In the genomic region with DNA sequence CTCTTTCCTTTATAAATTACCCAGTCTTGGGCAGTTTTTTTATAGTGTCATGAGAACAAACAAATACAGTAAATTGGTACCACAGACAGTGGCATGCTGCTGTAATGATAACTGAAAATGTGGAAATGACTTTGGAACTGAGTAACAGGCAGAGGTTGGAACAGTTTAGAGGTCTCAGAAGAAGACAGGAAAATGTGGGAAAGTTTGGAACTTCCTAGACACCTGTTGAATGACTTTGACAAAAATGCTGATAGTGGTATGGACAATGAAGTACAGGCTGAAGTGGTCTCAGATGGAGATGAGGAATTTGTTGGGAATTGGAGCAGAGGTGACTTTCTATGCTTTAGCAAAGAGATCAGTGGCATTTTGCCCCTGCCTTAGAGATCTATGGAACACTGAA, we compare ENCODE assay signal across 28 cellular contexts.
"Had no signal": no experiment of that assay in that cellular context is flagged by ENCODE, and none has a peak within 500 bp of the region (broad histone marks: within the 10 kb centered on the region; RNA-seq: fewer than 3 reads in every experiment).

No MANE protein-coding gene starts in this region.

- H3K27ac Mint-ChIP-seq: stimulated activated effector memory CD8-positive, alpha-beta T cell treated with anti-CD3 and anti-CD28 coated beads, Interleukin-12 subunit alpha, Interleukin-12 subunit beta, amount 100 ng/mL, for 72 hours; stimulated activated memory B cell treated with anti-CD40 and anti-IgM and Interleukin-4, amounts not matched to agents 10 μg/mL and 1 μg/mL and 100 μg/mL, for 72 hours; stimulated activated naive B cell treated with anti-CD40 and anti-IgM and Interleukin-4, amounts not matched to agents 10 μg/mL and 1 μg/mL and 100 μg/mL, for 72 hours; stimulated activated naive CD8-positive, alpha-beta T cell treated with anti-CD3 and anti-CD28 coated beads, Interleukin-15, amount 100 ng/mL, for 72 hours; stimulated activated naive CD8-positive, alpha-beta T cell treated with anti-CD3 and anti-CD28 coated beads, Interleukin-15, Interleukin-2, amounts not matched to agents 100 ng/mL and 50 ng/mL, for 24 hours; type B pancreatic cell had no signal

- H3K36me3 Mint-ChIP-seq: stimulated activated effector memory CD8-positive, alpha-beta T cell treated with anti-CD3 and anti-CD28 coated beads, Interleukin-12 subunit alpha, Interleukin-12 subunit beta, amount 100 ng/mL, for 72 hours; stimulated activated memory B cell treated with anti-CD40 and anti-IgM and Interleukin-4, amounts not matched to agents 10 μg/mL and 1 μg/mL and 100 μg/mL, for 72 hours; stimulated activated naive B cell treated with anti-CD40 and anti-IgM and Interleukin-4, amounts not matched to agents 10 μg/mL and 1 μg/mL and 100 μg/mL, for 72 hours; type B pancreatic cell had no signal

- H3K27me3 Mint-ChIP-seq: stimulated activated memory B cell treated with anti-CD40 and anti-IgM and Interleukin-4, amounts not matched to agents 10 μg/mL and 1 μg/mL and 100 μg/mL, for 72 hours; stimulated activated naive B cell treated with anti-CD40 and anti-IgM and Interleukin-4, amounts not matched to agents 10 μg/mL and 1 μg/mL and 100 μg/mL, for 72 hours; stimulated activated naive CD8-positive, alpha-beta T cell treated with anti-CD3 and anti-CD28 coated beads, Interleukin-15, amount 100 ng/mL, for 72 hours; stimulated activated naive CD8-positive, alpha-beta T cell treated with anti-CD3 and anti-CD28 coated beads, Interleukin-15, Interleukin-2, amounts not matched to agents 100 ng/mL and 50 ng/mL, for 24 hours; type B pancreatic cell had no signal

- H3K4me3 ChIP-seq: stomach, suprapubic skin, testis, thoracic aorta, thyroid gland, tibial artery, tibial nerve, transverse colon, upper lobe of left lung, upper lobe of right lung, uterus, vagina had no signal

- H3K9me3 ChIP-seq: suprapubic skin, testis, thoracic aorta, thyroid gland, tibial artery, tibial nerve, transverse colon, upper lobe of left lung, upper lobe of right lung, uterus, vagina had no signal

- ATAC-seq: stimulated activated effector memory CD8-positive, alpha-beta T cell treated with anti-CD3 and anti-CD28 coated beads, Interleukin-12 subunit alpha, Interleukin-12 subunit beta, amount 100 ng/mL, for 72 hours; stimulated activated memory B cell treated with anti-CD40 and anti-IgM and Interleukin-4, amounts not matched to agents 10 μg/mL and 1 μg/mL and 100 μg/mL, for 72 hours; stimulated activated naive B cell treated with anti-CD40 and anti-IgM and Interleukin-4, amounts not matched to agents 10 μg/mL and 1 μg/mL and 100 μg/mL, for 72 hours; stimulated activated naive CD8-positive, alpha-beta T cell treated with anti-CD3 and anti-CD28 coated beads, Interleukin-15, amount 100 ng/mL, for 72 hours; stimulated activated naive CD8-positive, alpha-beta T cell treated with anti-CD3 and anti-CD28 coated beads, Interleukin-15, Interleukin-2, amounts not matched to agents 100 U/mL and 50 U/mL, for 24 hours; upper lobe of right lung had no signal

- DNase-seq: stimulated activated CD4-positive, alpha-beta T cell treated with anti-CD3 and anti-CD28 coated beads, Interleukin-2, amount 100 ng/mL, for 48 hours; stimulated activated CD4-positive, alpha-beta T cell treated with anti-CD3 and anti-CD28 coated beads, Interleukin-4, amount 100 ng/mL, for 1 hour; stimulated activated CD4-positive, alpha-beta T cell treated with anti-CD3 and anti-CD28 coated beads, Interleukin-4, amount 100 ng/mL, for 24 hours; stimulated activated CD4-positive, alpha-beta T cell treated with anti-CD3 and anti-CD28 coated beads, Interleukin-4, amount 100 ng/mL, for 4 hours; stimulated activated CD8-positive, alpha-beta memory T cell treated with anti-CD3 and anti-CD28 coated beads, Interleukin-4, amount 100 ng/mL, for 48 hours; stimulated activated naive B cell treated with anti-CD40 and anti-IgM and Interleukin-4, amounts not matched to agents 10 μg/mL and 1 μg/mL and 100 μg/mL, for 72 hours; stimulated activated naive CD4-positive, alpha-beta T cell; stimulated activated naive CD4-positive, alpha-beta T cell treated with Interleukin-2 at 50 U/mL for 16 hours; stimulated activated naive CD8-positive, alpha-beta T cell treated with anti-CD3 and anti-CD28 coated beads, Interleukin-15, amount 100 ng/mL, for 72 hours; stimulated activated naive CD8-positive, alpha-beta T cell treated with anti-CD3 and anti-CD28 coated beads, Interleukin-15, Interleukin-2, amounts not matched to agents 100 U/mL and 50 U/mL, for 24 hours; stomach; substantia nigra; testis; thyroid gland; tibial artery; transverse colon; trophoblast cell; upper lobe of left lung; upper lobe of right lung; uterus had no signal

- H3K4me3 Mint-ChIP-seq: stimulated activated effector memory CD8-positive, alpha-beta T cell treated with anti-CD3 and anti-CD28 coated beads, Interleukin-12 subunit alpha, Interleukin-12 subunit beta, amount 100 ng/mL, for 72 hours; stimulated activated memory B cell treated with anti-CD40 and anti-IgM and Interleukin-4, amounts not matched to agents 10 μg/mL and 1 μg/mL and 100 μg/mL, for 72 hours; stimulated activated naive B cell treated with anti-CD40 and anti-IgM and Interleukin-4, amounts not matched to agents 10 μg/mL and 1 μg/mL and 100 μg/mL, for 72 hours; stimulated activated naive CD8-positive, alpha-beta T cell treated with anti-CD3 and anti-CD28 coated beads, Interleukin-15, amount 100 ng/mL, for 72 hours; stimulated activated naive CD8-positive, alpha-beta T cell treated with anti-CD3 and anti-CD28 coated beads, Interleukin-15, Interleukin-2, amounts not matched to agents 100 ng/mL and 50 ng/mL, for 24 hours; type B pancreatic cell had no signal

- H3K27ac ChIP-seq: stomach, suprapubic skin, testis, thoracic aorta, thyroid gland, tibial artery, tibial nerve, transverse colon, upper lobe of left lung, upper lobe of right lung, uterus, vagina had no signal

- H3K4me1 ChIP-seq: stomach, suprapubic skin, testis, thyroid gland, tibial artery, tibial nerve, transverse colon, upper lobe of left lung, upper lobe of right lung, uterus, vagina had no signal

- H3K4me1 Mint-ChIP-seq: stimulated activated effector memory CD8-positive, alpha-beta T cell treated with anti-CD3 and anti-CD28 coated beads, Interleukin-12 subunit alpha, Interleukin-12 subunit beta, amount 100 ng/mL, for 72 hours; stimulated activated memory B cell treated with anti-CD40 and anti-IgM and Interleukin-4, amounts not matched to agents 10 μg/mL and 1 μg/mL and 100 μg/mL, for 72 hours; stimulated activated naive B cell treated with anti-CD40 and anti-IgM and Interleukin-4, amounts not matched to agents 10 μg/mL and 1 μg/mL and 100 μg/mL, for 72 hours; stimulated activated naive CD8-positive, alpha-beta T cell treated with anti-CD3 and anti-CD28 coated beads, Interleukin-15, amount 100 ng/mL, for 72 hours had no signal

- H3K36me3 ChIP-seq: stomach, suprapubic skin, thoracic aorta, thyroid gland, tibial artery, tibial nerve, transverse colon, upper lobe of left lung, upper lobe of right lung, uterus, vagina had no signal
